1 cellular context compared by ENCODE assay signal in the genomic region with DNA sequence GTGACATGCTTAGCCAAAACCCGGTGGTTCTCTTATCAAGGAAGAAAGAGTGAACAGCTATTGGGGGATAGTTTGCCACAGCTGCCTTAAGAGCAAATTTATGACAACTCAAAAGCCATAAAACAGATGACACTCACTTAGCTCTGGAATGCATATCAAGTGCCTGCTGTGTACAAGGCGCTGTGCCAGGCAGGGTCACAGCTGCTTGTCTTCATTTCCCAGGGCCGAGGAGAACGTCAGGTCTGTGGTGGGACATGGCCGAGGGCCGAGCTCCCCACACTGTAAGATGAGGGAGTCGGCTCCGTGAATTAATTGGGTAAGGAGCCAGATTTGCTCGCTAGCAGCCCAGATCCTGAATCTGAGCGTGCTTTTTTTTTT.
TF ChIP-seq lines count a peak whose summit lies in the region.

No MANE protein-coding gene starts in this region.

TF ChIP-seq in HepG2, 621 proteins besides CTCF, POLR2A, EP300 and RAD21:
- TF ChIP-seq, protein P1, sequence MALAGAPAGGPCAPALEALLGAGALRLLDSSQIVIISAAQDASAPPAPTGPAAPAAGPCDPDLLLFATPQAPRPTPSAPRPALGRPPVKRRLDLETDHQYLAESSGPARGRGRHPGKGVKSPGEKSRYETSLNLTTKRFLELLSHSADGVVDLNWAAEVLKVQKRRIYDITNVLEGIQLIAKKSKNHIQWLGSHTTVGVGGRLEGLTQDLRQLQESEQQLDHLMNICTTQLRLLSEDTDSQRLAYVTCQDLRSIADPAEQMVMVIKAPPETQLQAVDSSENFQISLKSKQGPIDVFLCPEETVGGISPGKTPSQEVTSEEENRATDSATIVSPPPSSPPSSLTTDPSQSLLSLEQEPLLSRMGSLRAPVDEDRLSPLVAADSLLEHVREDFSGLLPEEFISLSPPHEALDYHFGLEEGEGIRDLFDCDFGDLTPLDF (CRISPR knock-in tag; IDR thresholded peaks at IDR 0.05): no peak
- TF ChIP-seq KDM5B (CRISPR knock-in tag; IDR thresholded peaks at IDR 0.05; ENCODE audit: borderline replicate concordance): no peak
- TF ChIP-seq, protein P2, sequence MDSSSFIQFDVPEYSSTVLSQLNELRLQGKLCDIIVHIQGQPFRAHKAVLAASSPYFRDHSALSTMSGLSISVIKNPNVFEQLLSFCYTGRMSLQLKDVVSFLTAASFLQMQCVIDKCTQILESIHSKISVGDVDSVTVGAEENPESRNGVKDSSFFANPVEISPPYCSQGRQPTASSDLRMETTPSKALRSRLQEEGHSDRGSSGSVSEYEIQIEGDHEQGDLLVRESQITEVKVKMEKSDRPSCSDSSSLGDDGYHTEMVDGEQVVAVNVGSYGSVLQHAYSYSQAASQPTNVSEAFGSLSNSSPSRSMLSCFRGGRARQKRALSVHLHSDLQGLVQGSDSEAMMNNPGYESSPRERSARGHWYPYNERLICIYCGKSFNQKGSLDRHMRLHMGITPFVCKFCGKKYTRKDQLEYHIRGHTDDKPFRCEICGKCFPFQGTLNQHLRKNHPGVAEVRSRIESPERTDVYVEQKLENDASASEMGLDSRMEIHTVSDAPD (CRISPR knock-in tag; IDR thresholded peaks at IDR 0.05): no peak
- no peak for TF ChIP-seq HOXA7 (CRISPR knock-in tag; IDR thresholded peaks at IDR 0.05)
- TF ChIP-seq ZFP36L2 (CRISPR knock-in tag; IDR thresholded peaks at IDR 0.05): no peak
- no peak for TF ChIP-seq HNF4G (IDR thresholded peaks at IDR 0.05; ENCODE audit: borderline replicate concordance, low read depth, low read length)
- no peak for TF ChIP-seq HNF4G (CRISPR knock-in tag; IDR thresholded peaks at IDR 0.05; ENCODE audit: borderline replicate concordance, low read depth)
TF ChIP-seq in HepG2: peak in this region for 0.
